ENCODE assay signal across 28 cellular contexts in genomic region chr13:98340026-98340425, GRCh38.
"Had no signal": no experiment of that assay in that cellular context is flagged by ENCODE, and none has a peak within 500 bp of the region (broad histone marks: within the 10 kb centered on the region; RNA-seq: fewer than 3 reads in every experiment).

No MANE protein-coding gene starts in this region.

- H3K4me1 ChIP-seq: body of pancreas, colonic mucosa, esophagus squamous epithelium had no signal

- DNase-seq: activated B cell treated with CpG ODN at 0.5 μM for 24 hours; activated CD4-positive, alpha-beta T cell treated with anti-CD3 and anti-CD28 coated beads for 48 hours; activated CD4-positive, alpha-beta T cell treated with anti-CD3 and anti-CD28 coated beads, Interleukin-2, amount 50 U/mL, for 1 hour; activated CD4-positive, alpha-beta T cell treated with anti-CD3 and anti-CD28 coated beads, Interleukin-2, amount 50 U/mL, for 48 hours; activated CD8-positive, alpha-beta memory T cell treated with anti-CD3 and anti-CD28 coated beads for 24 hours; activated CD8-positive, alpha-beta T cell treated with anti-CD3 and anti-CD28 coated beads for 36 hours; activated effector memory CD4-positive, alpha-beta T cell treated with Interleukin-2 at 50 U/mL for 16 hours; activated gamma-delta T cell treated with Interleukin-2 at 50 U/mL for 16 hours; activated naive CD4-positive, alpha-beta T cell treated with anti-CD3 and anti-CD28 coated beads, Interleukin-2, amount 50 U/mL, for 16 hours; activated naive CD4-positive, alpha-beta T cell treated with Interleukin-2 at 50 U/mL for 16 hours; activated T-cell treated with anti-CD3 and anti-CD28 coated beads, Interleukin-2, amount 50 U/mL, for 4 hours; amniotic stem cell; anterior cingulate cortex; body of pancreas; colonic mucosa; effector CD8-positive, alpha-beta T cell; esophagus squamous epithelium; foreskin fibroblast; T-helper 2 cell had no signal

- H3K36me3 Mint-ChIP-seq: activated naive CD8-positive, alpha-beta T cell had no signal

- H3K9me3 ChIP-seq: body of pancreas, colonic mucosa, esophagus squamous epithelium had no signal

- H3K4me1 Mint-ChIP-seq: activated B cell treated with CpG ODN at 0.5 μM for 24 hours; activated T-helper 17 cell treated with anti-CD3 and anti-CD28 coated beads, Interleukin-2, amount 50 U/mL, for 72 hours had no signal

- H3K4me3 ChIP-seq: body of pancreas, colonic mucosa, esophagus squamous epithelium had no signal

- H3K9me3 Mint-ChIP-seq: activated T-helper 17 cell treated with anti-CD3 and anti-CD28 coated beads, Interleukin-2, amount 50 U/mL, for 72 hours had no signal

- FAIRE-seq: endometrium, endothelial cell of umbilical vein, frontal cortex, TTC549 had no signal

- H3K4me3 Mint-ChIP-seq: activated B cell treated with CpG ODN at 0.5 μM for 24 hours; activated CD8-positive, alpha-beta T cell treated with anti-CD3 and anti-CD28 coated beads for 36 hours; activated naive CD8-positive, alpha-beta T cell; activated T-cell treated with anti-CD3 and anti-CD28 coated beads, Interleukin-2, amount 50 U/mL, for 4 hours; activated T-helper 17 cell treated with anti-CD3 and anti-CD28 coated beads, Interleukin-2, amount 50 U/mL, for 72 hours had no signal

- H3K27me3 ChIP-seq: body of pancreas, colonic mucosa, esophagus squamous epithelium had no signal

- H3K27ac ChIP-seq: body of pancreas, colonic mucosa, epithelial cell of prostate, esophagus squamous epithelium, VCaP had no signal

- H3K36me3 ChIP-seq: colonic mucosa, esophagus squamous epithelium had no signal

- ATAC-seq: activated CD4-positive, CD25-positive, alpha-beta regulatory T cell treated with anti-CD3 and anti-CD28 coated beads, Interleukin-2, amount 50 U/mL, for 24 hours; activated CD8-positive, alpha-beta T cell treated with anti-CD3 and anti-CD28 coated beads for 36 hours; activated T-cell treated with anti-CD3 and anti-CD28 coated beads, Interleukin-2, amount 50 U/mL, for 4 hours; activated T-helper 17 cell treated with anti-CD3 and anti-CD28 coated beads, Interleukin-2, amount 50 U/mL, for 72 hours; body of pancreas had no signal

- H3K27ac Mint-ChIP-seq: activated B cell treated with CpG ODN at 0.5 μM for 24 hours; activated CD8-positive, alpha-beta T cell treated with anti-CD3 and anti-CD28 coated beads for 36 hours; activated naive CD8-positive, alpha-beta T cell; activated T-helper 17 cell treated with anti-CD3 and anti-CD28 coated beads, Interleukin-2, amount 50 U/mL, for 72 hours had no signal
